ENCODE assay signal across 8 cellular contexts in the genomic region with DNA sequence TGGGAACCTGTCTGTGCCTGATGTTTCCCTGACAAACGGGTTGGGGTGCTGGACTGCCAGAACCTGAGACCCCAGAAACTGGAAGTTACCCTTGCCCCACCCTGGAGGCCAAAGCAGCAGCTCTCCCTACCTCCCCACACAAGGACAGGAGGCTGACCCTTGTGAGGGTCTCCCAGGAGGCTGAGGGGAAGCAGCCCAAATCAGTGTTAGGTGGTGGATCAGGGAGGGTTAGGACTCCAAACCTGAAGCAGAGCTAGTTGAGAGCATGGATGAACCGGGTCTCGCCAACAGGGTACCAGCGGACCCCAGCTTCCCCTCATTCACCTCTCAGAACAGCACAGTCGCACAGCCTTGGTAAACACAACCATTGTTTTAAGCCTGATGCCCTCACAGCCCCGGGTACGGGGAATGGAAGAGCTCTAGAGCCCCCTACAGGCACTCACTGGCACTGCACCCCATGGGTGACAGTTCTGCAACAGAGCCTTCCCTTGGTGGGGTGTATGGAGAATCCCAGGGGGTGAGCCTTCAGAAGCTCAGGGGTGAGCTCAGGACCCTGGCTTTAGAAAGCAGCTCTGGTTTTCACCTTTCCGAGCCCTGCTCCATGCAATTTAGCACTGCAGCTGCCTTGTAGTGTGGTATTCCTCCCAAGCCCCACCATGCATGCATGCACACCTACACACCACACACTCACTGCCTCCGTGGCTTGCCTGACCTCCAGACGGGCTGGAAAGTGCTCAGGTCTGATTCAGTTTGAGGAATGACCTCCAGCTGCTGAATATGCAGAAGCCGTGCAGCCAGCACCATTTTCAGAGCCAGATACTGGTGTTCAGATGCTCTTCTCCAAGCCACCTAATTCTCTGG. TPM values are rescaled to one million over a fixed set of nuclear protein-coding genes. Genes with fewer than 3 reads are reported as not detected.
DNase-seq lines count a peak whose midpoint lies in the region; ATAC-seq, FAIRE-seq and TF ChIP-seq lines count a peak whose summit lies in the region.

No MANE protein-coding gene starts in this region.

- H3K79me2 ChIP-seq in GM12878 (ENCODE audit: control insufficient read depth, insufficient read depth, low read length), result no peaks in the 10 kb centered on the region
- H3K79me2 ChIP-seq in smooth muscle cell (ENCODE audit: low read depth), result no peaks in the 10 kb centered on the region

- H3K4me1 ChIP-seq in GM12878 (ENCODE audit: control insufficient read depth, insufficient read depth, low read length), result no peaks in the 10 kb centered on the region
- no peaks in the 10 kb centered on the region for H3K4me1 ChIP-seq in smooth muscle cell (ENCODE audit: low read depth)

- peak; percentile 99 for ATAC-seq in GM12878
- ATAC-seq in GM18868 (IDR thresholded peaks at IDR 0.05; ENCODE audit: unreplicated experiment), result no peak

- H3K9ac ChIP-seq in GM12878 (ENCODE audit: control insufficient read depth, insufficient read depth, low read length) (no peak overlapping the region), smooth muscle cell (ENCODE audit: low read depth) (no peak overlapping the region)

- no peak for TF ChIP-seq EP300 in GM12878 (IDR thresholded peaks at IDR 0.05; ENCODE audit: borderline replicate concordance in 1 of 2, control insufficient read depth in 1 of 2, low read depth in 2 of 2, low read length in 2 of 2)

- H3K27ac ChIP-seq in GM12878 (ENCODE audit: control insufficient read depth, insufficient read depth) (no peak overlapping the region), smooth muscle cell (ENCODE audit: low read depth) (no peak overlapping the region)

- H3K36me3 ChIP-seq in BJ (ENCODE audit: control insufficient read depth, insufficient read depth, low read length) (no peaks in the 10 kb centered on the region), GM12878 (ENCODE audit: control insufficient read depth in 2 of 2, insufficient read depth in 2 of 2, low read length in 1 of 2) (no peaks in the 10 kb centered on the region), smooth muscle cell (ENCODE audit: low read depth) (no peaks in the 10 kb centered on the region)

- TF ChIP-seq RAD21 in GM12878 (IDR thresholded peaks at IDR 0.05; ENCODE audit: insufficient read depth, low read depth, low read length), result peak; percentile 98

- BruUV-seq in GM12878 (replicated peaks; lab: Mats Ljungman, UMichigan), result no TSS peak

- H4K20me1 ChIP-seq in GM12878 (ENCODE audit: control insufficient read depth, insufficient read depth) (no peaks in the 10 kb centered on the region), smooth muscle cell (ENCODE audit: low read depth) (no peaks in the 10 kb centered on the region)

- no peak overlapping the region for H3K4me2 ChIP-seq in GM12878 (ENCODE audit: control insufficient read depth, insufficient read depth)
- H3K4me2 ChIP-seq in smooth muscle cell, result no peak overlapping the region

- H2AFZ ChIP-seq in GM12878 (ENCODE audit: control insufficient read depth, low read depth, low read length) (no peak overlapping the region; the same call in 1 of the 2 replicates), smooth muscle cell (ENCODE audit: low read depth) (no peak overlapping the region)

- in situ Hi-C loops in GM12878 (cut with MboI), result loop anchor here (10.0 kb wide), 1 partner anchor 672 kb away; no protein-coding TSS in a partner anchor

- no peaks in the 10 kb centered on the region for H3F3A ChIP-seq in smooth muscle cell (ENCODE audit: low read depth)

- TF ChIP-seq CTCF in BJ (IDR thresholded peaks at IDR 0.05; ENCODE audit: insufficient read depth, low read depth, low read length) (peak; percentile 99), GM20000 (IDR thresholded peaks at IDR 0.05; ENCODE audit: extremely low read depth, missing control alignments) (peak; percentile 98), GM12878 (IDR thresholded peaks at IDR 0.05 in 2 of 3, conservative IDR thresholded peaks at IDR 0.05 in 1 of 3; ENCODE audit: control insufficient read depth in 2 of 3, extremely low read depth in 1 of 3, insufficient read depth in 1 of 3, low read depth in 3 of 3, low read length in 3 of 3) (peak; percentile 99), smooth muscle cell (IDR thresholded peaks at IDR 0.05; ENCODE audit: borderline replicate concordance, insufficient read depth, poor library complexity, severe bottlenecking) (peak; percentile 99)

- H3K27me3 ChIP-seq in BJ (ENCODE audit: control insufficient read depth, insufficient read depth, low read length), result peaks cover 11% of the 10 kb centered on the region
- no peaks in the 10 kb centered on the region for H3K27me3 ChIP-seq in GM12878 (replicated peaks in 1 of 2; ENCODE audit: control insufficient read depth in 2 of 2, insufficient read depth in 2 of 2, low read length in 1 of 2)
- H3K27me3 ChIP-seq in smooth muscle cell (ENCODE audit: low read depth), result peaks cover 41% of the 10 kb centered on the region

- FAIRE-seq in GM12878 (lab: Jason Lieb, UNC), result peak; percentile 96

- no peaks in the 10 kb centered on the region for H3K9me3 ChIP-seq in GM12878 (replicated peaks; ENCODE audit: control insufficient read depth, insufficient read depth, low read length)
- no peaks in the 10 kb centered on the region for H3K9me3 ChIP-seq in smooth muscle cell (replicated peaks; ENCODE audit: low read depth)

- no peak overlapping the region for H3K4me3 ChIP-seq in BJ (ENCODE audit: low read depth, low read length)
- no peak overlapping the region for H3K4me3 ChIP-seq in GM12878
- no peak overlapping the region for H3K4me3 ChIP-seq in smooth muscle cell

- SMC1A ChIA-PET in GM12878 (lab: Charles Lee; ENCODE audit: uncharacterized antibody, unreplicated experiment), result interaction anchor here (0.7 to 4.3 kb wide), 13 partner anchors 9 to 677 kb away, joined by 3 to 60 read pairs (median 4); no protein-coding TSS in a partner anchor

- RAD21 ChIA-PET in GM12878 (lab: Charles Lee; ENCODE audit: unreplicated experiment), result interaction anchor here (0.7 to 4.7 kb wide), 8 partner anchors 31 to 678 kb away, joined by 3 to 81 read pairs (median 4); no protein-coding TSS in a partner anchor

- no peak for TF ChIP-seq POLR2A in GM12878 (IDR thresholded peaks at IDR 0.05; ENCODE audit: low read depth, low read length)

- WGBS in GM12878 (ENCODE audit: insufficient coverage, insufficient replicate concordance, low lambda C conversion rate, missing lambda C conversion rate), result 9% methylated on average over 11 of the region's 11 CpGs
- WGBS in smooth muscle cell (ENCODE audit: low lambda C conversion rate), result 15% methylated on average over 11 of the region's 11 CpGs

- POLR2A ChIA-PET in BJ (lab: Charles Lee) (no interaction called here), GM12878 (lab: Charles Lee) (no interaction called here)

- intact Hi-C loops in GM12878 (cut with micrococcal nuclease; ENCODE audit: unreplicated experiment), result loop anchor here (1.0 to 10.0 kb wide), 4 partner anchors 34 to 482 kb away; no protein-coding TSS in a partner anchor

- DNase-seq in BJ (ENCODE audit: low read depth) (no peak), GM20000 (ENCODE audit: low spot score) (peak; percentile 87), NCI-H1417 (lab: John Stamatoyannopoulos, UW) (peak; percentile 70 to 88 (median 85)), T-helper 9 cell (peak; percentile 39), GM12878 (ENCODE audit: low read depth, low spot score) (peak; percentile 7), iPS DF 19.7 (ENCODE audit: low read depth, low spot score) (peak; percentile 23), smooth muscle cell (lab: John Stamatoyannopoulos, UW; ENCODE audit: unreplicated experiment) (peak; percentile 37)

- CTCF ChIA-PET in BJ (lab: Yijun Ruan, JAX) (interaction anchor here (0.6 to 6.2 kb wide), 39 partner anchors 9 to 810 kb away, joined by 3 to 46 read pairs (median 4); a partner anchor contains a TSS), GM12878 (lab: Yijun Ruan, JAX) (interaction anchor here (0.6 to 4.9 kb wide), 34 partner anchors 9 to 1141 kb away, joined by 3 to 72 read pairs (median 4); a partner anchor contains a TSS)

TF ChIP-seq in GM12878, 131 proteins besides CTCF, POLR2A, EP300 and RAD21 (continues in another document):
- TF ChIP-seq YBX1 (IDR thresholded peaks at IDR 0.05), result no peak
- no peak for TF ChIP-seq TCF12 (IDR thresholded peaks at IDR 0.05; ENCODE audit: low read depth, low read length)
- TF ChIP-seq SUZ12 (IDR thresholded peaks at IDR 0.05; ENCODE audit: unreplicated experiment), result no peak

RNA-seq across cellular contexts. Expression of a gene that starts 11.2 kb away (rescaled TPM):
- not detected in 2 replicates for polyA plus RNA-seq in BJ (2011; rRNA removed)
- polyA minus RNA-seq in BJ (2011; rRNA and poly(A)+ RNA removed), result 0.09 TPM in 1 of 2 replicates, not detected in the other
- 3.8 and 3.9 TPM in 2 replicates for total RNA-seq in GM12878 (2013; cell fraction: nucleolus; rRNA removed)
- 0.05 TPM in 1 of 2 replicates, not detected in the other for total RNA-seq in GM12878 (2014; rRNA removed)
- total RNA-seq in GM12878 (2014; rRNA removed; fragmentation: Illumina TruSeq; extraction: Trizol), result 0.04 TPM in 1 of 2 replicates, not detected in the other
- 0.18 TPM in 1 of 2 replicates, not detected in the other for total RNA-seq in GM12878 (2021)
- 0.20 TPM for polyA plus RNA-seq in GM12878 (2011; ENCODE audit: low read depth)
- 0.73 and 0.97 TPM in 2 replicates for polyA plus RNA-seq in GM12878 (2011; rRNA removed)
- 0.59 and 1.0 TPM in 2 replicates for polyA plus RNA-seq in GM12878 (2011; cell fraction: cytosol; rRNA removed)
- polyA plus RNA-seq in GM12878 (2011; cell fraction: nucleus; rRNA removed), result 2.2 and 5.0 TPM in 2 replicates
- 0.07 and 0.25 TPM in 2 replicates for polyA plus RNA-seq in GM12878 (2012)
- 0.03 TPM in 1 of 2 replicates, not detected in the other for polyA plus RNA-seq in GM12878 (2014; fragmentation: Illumina TruSeq; extraction: Trizol)
- not detected for polyA plus RNA-seq in GM12878 (2014; fragmentation: Nextera tagmentation; extraction: Ambion mirVana)
- 0.09 TPM in 1 of 2 replicates, not detected in the other for polyA plus RNA-seq in GM12878 (2014; rRNA removed)
- not detected for polyA plus RNA-seq in GM12878 (2016; fragmentation: Nextera tagmentation; extraction: Ambion mirVana)
- 0.51 and 1.0 TPM in 2 replicates for polyA minus RNA-seq in GM12878 (2011; rRNA and poly(A)+ RNA removed)
- 2.4 TPM in 1 of 2 replicates, not detected in the other for polyA minus RNA-seq in GM12878 (2011; cell fraction: cytosol; rRNA and poly(A)+ RNA removed)
- 1.1 and 1.7 TPM in 2 replicates for polyA minus RNA-seq in GM12878 (2011; cell fraction: nucleus; rRNA and poly(A)+ RNA removed)
- 0.72 TPM in 1 of 2 replicates, not detected in the other for total RNA-seq in smooth muscle cell
- polyA plus RNA-seq in smooth muscle cell, result not detected in 2 replicates
